In genomic region chr9:119697996-119698395, GRCh38 we compare ENCODE assay signal across 22 cellular contexts.
DNase-seq lines count a peak whose midpoint lies in the region; ATAC-seq, FAIRE-seq and TF ChIP-seq lines count a peak whose summit lies in the region.
"Had no signal": no experiment of that assay in that cellular context is flagged by ENCODE, and none has a peak within 500 bp of the region (broad histone marks: within the 10 kb centered on the region; RNA-seq: fewer than 3 reads in every experiment).

No MANE protein-coding gene starts in this region.

- peak overlapping the region; percentile 47; the same call in 1 of the 2 replicates for H2AFZ ChIP-seq in GM23338
- H2AFZ ChIP-seq in H1 (ENCODE audit: low read length): peak overlapping the region; percentile 46; the same call in 1 of the 2 replicates

- H3K27ac Mint-ChIP-seq in GM23338: no peak overlapping the region
- H3K27ac Mint-ChIP-seq in T-helper 2 cell treated with Interferon-gamma antibody and Interleukin-4, amounts not matched to agents 5 μg/mL and 100 μg/mL, for 36 hours: no peak overlapping the region
- H3K27ac Mint-ChIP-seq: B cell; CD8-positive, alpha-beta T cell had no signal

- H3K9me3 ChIP-seq in H1 (ENCODE audit: insufficient read depth in 2 of 2, low read depth in 1 of 2, low read length in 1 of 2): no peaks in the 10 kb centered on the region

- H3K23me2 ChIP-seq in H1 (ENCODE audit: low read depth, low read length): no peaks in the 10 kb centered on the region

- no peak for TF ChIP-seq RAD21 in H1 (IDR thresholded peaks at IDR 0.05 in 1 of 2, conservative IDR thresholded peaks at IDR 0.05 in 1 of 2; ENCODE audit: low read depth in 2 of 2, low read length in 2 of 2)

- DNase-seq in GM23338 (ENCODE audit: low spot score) (no peak), NCI-H69 (lab: John Stamatoyannopoulos, UW) (peak; percentile 84), H1 (ENCODE audit: low read depth in 1 of 2, low spot score in 2 of 2) (no peak), lower leg skin (ENCODE audit: low spot score in 2 of 2) (no peak), NOMO-1 treated with dmso at 0.1 percent for 144 hours (lab: John Stamatoyannopoulos, UW; ENCODE audit: unreplicated experiment) (no peak), HUDEP-2 (lab: John Stamatoyannopoulos, UW; ENCODE audit: unreplicated experiment in 76 of 76) (no peak)
- no peak for DNase-seq in T-helper 2 cell treated with Interferon-gamma antibody and Interleukin-4, amounts not matched to agents 5 μg/mL and 100 μg/mL, for 36 hours (ENCODE audit: low spot score)
- DNase-seq: CD8-positive, alpha-beta T cell; DMS79 treated with DMSO at 0.1 percent for 48 hours; GF-D8; NCI-H1092; NCI-H1436 treated with DMSO at 0.1 percent for 48 hours; NCI-H187 treated with DMSO at 0.1 percent for 48 hours; NCI-H446 treated with DMSO at 0.1 percent for 48 hours; NCI-H526; SHP77 treated with DMSO at 0.1 percent for 48 hours had no signal

- H3K23ac ChIP-seq in H1 (ENCODE audit: insufficient read length): no peak overlapping the region

- no peak for TF ChIP-seq CTCF in GM23338 (conservative IDR thresholded peaks at IDR 0.05; ENCODE audit: low read depth in 2 of 2)
- TF ChIP-seq CTCF in H1 (IDR thresholded peaks at IDR 0.05; ENCODE audit: control extremely low read depth in 1 of 3, insufficient read depth in 1 of 3, low read depth in 1 of 3, low read length in 3 of 3): no peak
- no peak for TF ChIP-seq CTCF in lower leg skin (IDR thresholded peaks at IDR 0.05)

- TF ChIP-seq POLR2A in H1 (IDR thresholded peaks at IDR 0.05; ENCODE audit: control extremely low read depth in 1 of 2, low read depth in 2 of 2, low read length in 2 of 2) (no peak), lower leg skin (IDR thresholded peaks at IDR 0.05) (no peak)

- 81% methylated on average over 5 of the region's 5 CpGs; no CpG with 5 or more reads in 1 of the 2 experiments for WGBS in H1 (ENCODE audit: extremely low coverage in 1 of 2, insufficient coverage in 1 of 2, insufficient read length in 1 of 2, insufficient replicate concordance in 2 of 2, low coverage in 1 of 2, low lambda C conversion rate in 2 of 2, missing lambda C conversion rate in 1 of 2), 2 experiments
- 39 to 47% methylated on average over 5 of the region's 5 CpGs for WGBS in lower leg skin, 2 donors

- no peak for FAIRE-seq in H1 (lab: Jason Lieb, UNC)
- FAIRE-seq: GM12891, H54 had no signal

- no peak; the same call in 2 of the 3 replicates for ATAC-seq in GM23338
- ATAC-seq: CD8-positive, alpha-beta T cell; Panc1 had no signal

- POLR2A ChIA-PET in H1 (lab: Charles Lee; ENCODE audit: partially characterized antibody): no interaction called here

- no peak overlapping the region for H3K56ac ChIP-seq in H1 (replicated peaks; ENCODE audit: insufficient read length, low read depth, low read length)

- CTCF ChIA-PET in H1 (lab: Charles Lee; ENCODE audit: partially characterized antibody): no interaction called here

- H3K9ac ChIP-seq in H1 (replicated peaks in 1 of 4; ENCODE audit: extremely low read depth in 1 of 4, low read depth in 3 of 4, low read length in 3 of 4): no peak overlapping the region

- no peaks in the 10 kb centered on the region for H3K79me1 ChIP-seq in H1 (ENCODE audit: low read depth, low read length)

- H3K4me1 ChIP-seq in GM23338 (ENCODE audit: insufficient read depth) (no peaks in the 10 kb centered on the region), H1 (replicated peaks in 1 of 4; ENCODE audit: control insufficient read depth in 3 of 4, insufficient read depth in 4 of 4, low read length in 3 of 4) (no peaks in the 10 kb centered on the region; a peak in 1 of 7 replicates)

- H3K4me2 ChIP-seq in GM23338: no peak overlapping the region
- H3K4me2 ChIP-seq in H1 (ENCODE audit: insufficient read depth in 1 of 2, low read depth in 2 of 2, low read length in 2 of 2): no peak overlapping the region

- intact Hi-C loops in lower leg skin (cut with DNase I; ENCODE audit: low total_unique reads): no loop called here

- H3F3A ChIP-seq in GM23338 (replicated peaks; ENCODE audit: low read depth): no peaks in the 10 kb centered on the region

- H3K36me3 ChIP-seq in GM23338 (ENCODE audit: insufficient read depth): no peaks in the 10 kb centered on the region
- H3K36me3 ChIP-seq in H1 (ENCODE audit: control insufficient read depth in 2 of 4, insufficient read depth in 4 of 4, low read length in 3 of 4): no peaks in the 10 kb centered on the region

- H2BK20ac ChIP-seq in H1 (ENCODE audit: low read length): no peak overlapping the region

- H3K27me3 ChIP-seq in GM23338 (ENCODE audit: insufficient read depth): no peaks in the 10 kb centered on the region
- H3K27me3 ChIP-seq in H1 (replicated peaks in 1 of 4; ENCODE audit: control insufficient read depth in 3 of 4, extremely low read depth in 1 of 4, insufficient read depth in 3 of 4, low read length in 3 of 4): no peaks in the 10 kb centered on the region

- no peak overlapping the region for H3K14ac ChIP-seq in H1 (ENCODE audit: insufficient read length)

- no peak overlapping the region for H2BK5ac ChIP-seq in H1 (ENCODE audit: low read depth, low read length)

- no peak overlapping the region for H2BK120ac ChIP-seq in H1 (replicated peaks; ENCODE audit: low read depth, low read length)

- no peak overlapping the region for H4K91ac ChIP-seq in H1 (replicated peaks; ENCODE audit: insufficient read length, low read length)

- no peak overlapping the region for H2BK15ac ChIP-seq in H1 (ENCODE audit: low read length)

- no peak overlapping the region for H4K5ac ChIP-seq in H1 (ENCODE audit: insufficient read length, low read depth, low read length)

- no peaks in the 10 kb centered on the region for H3K79me2 ChIP-seq in GM23338 (replicated peaks; ENCODE audit: insufficient read depth)
- H3K79me2 ChIP-seq in H1 (ENCODE audit: control insufficient read depth in 1 of 2, insufficient read depth in 2 of 2, low read length in 2 of 2): no peaks in the 10 kb centered on the region

- H4K8ac ChIP-seq in H1 (ENCODE audit: extremely low read depth, insufficient read depth, low read length): no peak overlapping the region

- no peak overlapping the region for H2AK5ac ChIP-seq in H1 (ENCODE audit: low read depth, low read length)

- no peak for TF ChIP-seq EP300 in H1 (IDR thresholded peaks at IDR 0.05; ENCODE audit: borderline replicate concordance in 1 of 2, low read depth in 2 of 2, low read length in 2 of 2)

- no peaks in the 10 kb centered on the region for H3K27me3 Mint-ChIP-seq in GM23338 (ENCODE audit: insufficient read depth, low read depth, poor library complexity)
- H3K27me3 Mint-ChIP-seq in T-helper 2 cell treated with Interferon-gamma antibody and Interleukin-4, amounts not matched to agents 5 μg/mL and 100 μg/mL, for 36 hours (ENCODE audit: low read depth): no peaks in the 10 kb centered on the region
- H3K27me3 Mint-ChIP-seq: B cell had no signal

- no peaks in the 10 kb centered on the region for H3K36me3 Mint-ChIP-seq in GM23338 (ENCODE audit: low read depth)
- H3K36me3 Mint-ChIP-seq in T-helper 2 cell treated with Interferon-gamma antibody and Interleukin-4, amounts not matched to agents 5 μg/mL and 100 μg/mL, for 36 hours (ENCODE audit: low read depth): no peaks in the 10 kb centered on the region
- H3K36me3 Mint-ChIP-seq: CD8-positive, alpha-beta T cell had no signal

- H3K18ac ChIP-seq in H1 (ENCODE audit: extremely low read depth, low read length): peak overlapping the region; percentile 11; the same call in 1 of the 2 replicates

- H2BK12ac ChIP-seq in H1 (ENCODE audit: low read depth, low read length): no peak overlapping the region; the same call in 1 of the 2 replicates

- peaks cover 6% of the 10 kb centered on the region; the same call in 2 of the 3 replicates for H3K4me1 Mint-ChIP-seq in GM23338
- H3K4me1 Mint-ChIP-seq in T-helper 2 cell treated with Interferon-gamma antibody and Interleukin-4, amounts not matched to agents 5 μg/mL and 100 μg/mL, for 36 hours (ENCODE audit: low read depth): no peaks in the 10 kb centered on the region
- H3K4me1 Mint-ChIP-seq: B cell had no signal

- H4K20me1 ChIP-seq in GM23338 (replicated peaks; ENCODE audit: insufficient read depth) (no peaks in the 10 kb centered on the region), H1 (replicated peaks in 1 of 2; ENCODE audit: control insufficient read depth in 1 of 2, insufficient read depth in 2 of 2, low read length in 2 of 2) (no peaks in the 10 kb centered on the region)

- no peaks in the 10 kb centered on the region for H3K9me2 ChIP-seq in GM23338 (ENCODE audit: insufficient read depth)

- H3K27ac ChIP-seq in GM23338 (ENCODE audit: low read depth) (no peak overlapping the region), H1 (ENCODE audit: low read depth, low read length) (no peak overlapping the region)
- H3K27ac ChIP-seq: C4-2B, HL-60 had no signal

- no peaks in the 10 kb centered on the region for H3K9me3 Mint-ChIP-seq in GM23338
- no peaks in the 10 kb centered on the region for H3K9me3 Mint-ChIP-seq in T-helper 2 cell treated with Interferon-gamma antibody and Interleukin-4, amounts not matched to agents 5 μg/mL and 100 μg/mL, for 36 hours
- H3K9me3 Mint-ChIP-seq: CD8-positive, alpha-beta T cell had no signal

- H3K4me3 ChIP-seq in GM23338 (no peak overlapping the region), H1 (ENCODE audit: extremely low read depth in 1 of 4, insufficient read depth in 2 of 4, low read depth in 3 of 4, low read length in 4 of 4) (no peak overlapping the region), lower leg skin (ENCODE audit: low read depth, poor library complexity, severe bottlenecking) (peak overlapping the region; percentile 9)

- H3K4ac ChIP-seq in H1 (replicated peaks; ENCODE audit: insufficient read length, low read depth, low read length): no peak overlapping the region

- H3K4me3 Mint-ChIP-seq in GM23338: no peak overlapping the region
- no peak overlapping the region for H3K4me3 Mint-ChIP-seq in T-helper 2 cell treated with Interferon-gamma antibody and Interleukin-4, amounts not matched to agents 5 μg/mL and 100 μg/mL, for 36 hours
- H3K4me3 Mint-ChIP-seq: B cell; CD8-positive, alpha-beta T cell had no signal

TF ChIP-seq in GM23338, 12 proteins besides CTCF, POLR2A, EP300 and RAD21 (continues in another document):
- TF ChIP-seq CREB1 (CRISPR knock-in tag; IDR thresholded peaks at IDR 0.05; ENCODE audit: low read depth) (no peak), EZH2 (IDR thresholded peaks at IDR 0.05; ENCODE audit: low read depth, unreplicated experiment) (no peak), POLR2AphosphoS5 (IDR thresholded peaks at IDR 0.05; ENCODE audit: low read depth) (no peak)

TF ChIP-seq in H1, 55 proteins besides CTCF, POLR2A, EP300 and RAD21 (continues in another document):
- TF ChIP-seq SAP30 (IDR thresholded peaks at IDR 0.05; ENCODE audit: insufficient read depth, insufficient replicate concordance, low read length) (no peak), HDAC6 (IDR thresholded peaks at IDR 0.05; ENCODE audit: low read depth, low read length) (no peak), SIRT6 (IDR thresholded peaks at IDR 0.05; ENCODE audit: low read length) (no peak)
